ENCODE assay signal across 7 cellular contexts in genomic region chr19:5038631-5039271, GRCh38.
DNase-seq lines count a peak whose midpoint lies in the region; ATAC-seq, FAIRE-seq and TF ChIP-seq lines count a peak whose summit lies in the region.

No MANE protein-coding gene starts in this region.

- DNase-seq in D721Med (ENCODE audit: insufficient read length, low spot score) = no peak
- no peak for DNase-seq in HFFc6
- no peak for DNase-seq in left lung
- no peak for DNase-seq in CD4-positive, alpha-beta memory T cell

- H3K36me3 Mint-ChIP-seq in HFFc6 (ENCODE audit: low read depth) = peaks cover 20% of the 10 kb centered on the region
- H3K36me3 Mint-ChIP-seq in CD4-positive, alpha-beta memory T cell = peaks cover 15 to 26% of the 10 kb centered on the region in 2 donors

- FAIRE-seq in D721Med (lab: Jason Lieb, UNC) = no peak

- H3K9me3 Mint-ChIP-seq in HFFc6 = 0 out of 2 replicates have a peak, but pooled peaks cover 7% of the 10 kb centered on the region
- H3K9me3 Mint-ChIP-seq in CD4-positive, alpha-beta memory T cell = no peaks in the 10 kb centered on the region

- no peaks in the 10 kb centered on the region for H3K27me3 ChIP-seq in left lung
- no peaks in the 10 kb centered on the region for H3K27me3 ChIP-seq in CD4-positive, alpha-beta memory T cell (ENCODE audit: insufficient read depth, low read length)

- H3K4me1 ChIP-seq in left lung = peaks cover 0 to 26% of the 10 kb centered on the region in 2 donors
- no peaks in the 10 kb centered on the region for H3K4me1 ChIP-seq in CD4-positive, alpha-beta memory T cell (ENCODE audit: insufficient read depth, low read length)

- no peaks in the 10 kb centered on the region for H3K9me3 ChIP-seq in left lung
- H3K9me3 ChIP-seq in CD4-positive, alpha-beta memory T cell (ENCODE audit: control insufficient read depth in 1 of 2, low read length in 2 of 2) = no peaks in the 10 kb centered on the region

- CTCF ChIA-PET in CD4-positive, alpha-beta memory T cell (lab: Charles Lee; ENCODE audit: partially characterized antibody) = no interaction called here

- no peak overlapping the region for H3K4me3 ChIP-seq in left lung
- no peak overlapping the region for H3K4me3 ChIP-seq in CD4-positive, alpha-beta memory T cell (ENCODE audit: low read length in 2 of 2)

- POLR2A ChIA-PET in CD4-positive, alpha-beta memory T cell (lab: Charles Lee; ENCODE audit: partially characterized antibody) = no interaction called here

- ATAC-seq in left lung (peak; percentile 31), HG03095 (IDR thresholded peaks at IDR 0.05; ENCODE audit: unreplicated experiment) (no peak), GM19395 (IDR thresholded peaks at IDR 0.05; ENCODE audit: unreplicated experiment) (no peak)

- TF ChIP-seq CTCF in D721Med (IDR thresholded peaks at IDR 0.05; ENCODE audit: insufficient read depth, missing control alignments) = peak; percentile 34
- TF ChIP-seq CTCF in HFFc6 (IDR thresholded peaks at IDR 0.05) = peak; percentile 75
- peak; percentile 24 to 50 for TF ChIP-seq CTCF in left lung (IDR thresholded peaks at IDR 0.05)

- no peak overlapping the region for H3K27ac Mint-ChIP-seq in HFFc6
- no peak overlapping the region for H3K27ac Mint-ChIP-seq in CD4-positive, alpha-beta memory T cell

- peak overlapping the region; percentile 11; the same call in 1 of the 2 replicates for H3K4me3 Mint-ChIP-seq in HFFc6
- no peak overlapping the region for H3K4me3 Mint-ChIP-seq in CD4-positive, alpha-beta memory T cell

- peaks cover 1% of the 10 kb centered on the region for H3K27me3 Mint-ChIP-seq in HFFc6 (ENCODE audit: insufficient read depth)
- H3K27me3 Mint-ChIP-seq in CD4-positive, alpha-beta memory T cell = no peaks in the 10 kb centered on the region

- peaks cover 25% of the 10 kb centered on the region for H3K4me1 Mint-ChIP-seq in HFFc6 (ENCODE audit: low read depth)
- H3K4me1 Mint-ChIP-seq in CD4-positive, alpha-beta memory T cell = peaks cover 0 to 2% (median 0%) of the 10 kb centered on the region in 4 donors

- intact Hi-C loops in left lung (cut with DNase I) = loop anchor here (10.0 kb wide), 2 partner anchors 164 to 234 kb away; no protein-coding TSS in a partner anchor
- intact Hi-C loops in CD4-positive, alpha-beta memory T cell (cut with micrococcal nuclease) = no loop called here

- peaks cover 0 to 67% of the 10 kb centered on the region in 2 donors for H3K36me3 ChIP-seq in left lung
- peaks cover 13% of the 10 kb centered on the region for H3K36me3 ChIP-seq in CD4-positive, alpha-beta memory T cell (ENCODE audit: insufficient read depth, low read length)

- H3K27ac ChIP-seq in angular gyrus (ENCODE audit: low read depth, low read length) (peak overlapping the region; percentile 26), left lung (no peak overlapping the region)
- H3K27ac ChIP-seq in CD4-positive, alpha-beta memory T cell (ENCODE audit: low read depth, low read length) = no peak overlapping the region
